In the genomic region with DNA sequence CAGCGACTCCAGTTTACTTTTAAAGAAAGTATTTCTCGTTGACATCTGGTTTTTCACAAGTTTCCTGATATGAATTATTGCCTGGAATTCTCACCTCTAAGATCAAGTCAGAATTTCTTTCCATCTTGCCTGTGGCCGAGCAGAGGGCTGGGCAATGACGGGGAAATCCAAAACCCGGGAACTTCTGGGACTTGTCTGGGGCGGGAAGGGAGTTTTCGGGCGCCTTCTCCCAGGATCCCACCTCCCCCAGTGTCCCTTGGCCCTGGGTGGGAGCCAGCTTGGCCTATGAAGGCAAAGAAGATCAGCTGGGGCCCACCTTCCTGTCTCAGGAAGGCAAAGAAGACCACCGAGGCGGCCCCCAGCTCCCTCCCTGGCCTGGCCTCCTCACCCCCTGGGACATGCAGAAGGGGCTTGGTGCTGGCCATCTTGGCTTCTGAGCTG, we compare ENCODE assay signal across 2 cellular contexts.
TF ChIP-seq lines count a peak whose summit lies in the region.

No MANE protein-coding gene starts in this region.

TF ChIP-seq in SK-N-SH, 30 proteins besides CTCF, POLR2A, EP300 and RAD21 (continued from another document):
- TF ChIP-seq, protein P1, sequence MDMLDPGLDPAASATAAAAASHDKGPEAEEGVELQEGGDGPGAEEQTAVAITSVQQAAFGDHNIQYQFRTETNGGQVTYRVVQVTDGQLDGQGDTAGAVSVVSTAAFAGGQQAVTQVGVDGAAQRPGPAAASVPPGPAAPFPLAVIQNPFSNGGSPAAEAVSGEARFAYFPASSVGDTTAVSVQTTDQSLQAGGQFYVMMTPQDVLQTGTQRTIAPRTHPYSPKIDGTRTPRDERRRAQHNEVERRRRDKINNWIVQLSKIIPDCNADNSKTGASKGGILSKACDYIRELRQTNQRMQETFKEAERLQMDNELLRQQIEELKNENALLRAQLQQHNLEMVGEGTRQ (IDR thresholded peaks at IDR 0.05; ENCODE audit: borderline replicate concordance, low read depth, low read length) = no peak
- no peak for TF ChIP-seq ZBTB33 (IDR thresholded peaks at IDR 0.05; ENCODE audit: borderline replicate concordance, low read depth)
- TF ChIP-seq FOXJ3 (CRISPR knock-in tag; IDR thresholded peaks at IDR 0.05) = no peak
- no peak for TF ChIP-seq RFX5 (IDR thresholded peaks at IDR 0.05; ENCODE audit: low read length)
- TF ChIP-seq, protein P2, sequence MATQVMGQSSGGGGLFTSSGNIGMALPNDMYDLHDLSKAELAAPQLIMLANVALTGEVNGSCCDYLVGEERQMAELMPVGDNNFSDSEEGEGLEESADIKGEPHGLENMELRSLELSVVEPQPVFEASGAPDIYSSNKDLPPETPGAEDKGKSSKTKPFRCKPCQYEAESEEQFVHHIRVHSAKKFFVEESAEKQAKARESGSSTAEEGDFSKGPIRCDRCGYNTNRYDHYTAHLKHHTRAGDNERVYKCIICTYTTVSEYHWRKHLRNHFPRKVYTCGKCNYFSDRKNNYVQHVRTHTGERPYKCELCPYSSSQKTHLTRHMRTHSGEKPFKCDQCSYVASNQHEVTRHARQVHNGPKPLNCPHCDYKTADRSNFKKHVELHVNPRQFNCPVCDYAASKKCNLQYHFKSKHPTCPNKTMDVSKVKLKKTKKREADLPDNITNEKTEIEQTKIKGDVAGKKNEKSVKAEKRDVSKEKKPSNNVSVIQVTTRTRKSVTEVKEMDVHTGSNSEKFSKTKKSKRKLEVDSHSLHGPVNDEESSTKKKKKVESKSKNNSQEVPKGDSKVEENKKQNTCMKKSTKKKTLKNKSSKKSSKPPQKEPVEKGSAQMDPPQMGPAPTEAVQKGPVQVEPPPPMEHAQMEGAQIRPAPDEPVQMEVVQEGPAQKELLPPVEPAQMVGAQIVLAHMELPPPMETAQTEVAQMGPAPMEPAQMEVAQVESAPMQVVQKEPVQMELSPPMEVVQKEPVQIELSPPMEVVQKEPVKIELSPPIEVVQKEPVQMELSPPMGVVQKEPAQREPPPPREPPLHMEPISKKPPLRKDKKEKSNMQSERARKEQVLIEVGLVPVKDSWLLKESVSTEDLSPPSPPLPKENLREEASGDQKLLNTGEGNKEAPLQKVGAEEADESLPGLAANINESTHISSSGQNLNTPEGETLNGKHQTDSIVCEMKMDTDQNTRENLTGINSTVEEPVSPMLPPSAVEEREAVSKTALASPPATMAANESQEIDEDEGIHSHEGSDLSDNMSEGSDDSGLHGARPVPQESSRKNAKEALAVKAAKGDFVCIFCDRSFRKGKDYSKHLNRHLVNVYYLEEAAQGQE (IDR thresholded peaks at IDR 0.05; ENCODE audit: low read depth, low read length) = no peak
- TF ChIP-seq TCF12 (IDR thresholded peaks at IDR 0.05) = no peak
- no peak for TF ChIP-seq MAX (IDR thresholded peaks at IDR 0.05; ENCODE audit: low read depth)
- TF ChIP-seq GATA2 (CRISPR knock-in tag; IDR thresholded peaks at IDR 0.05) = no peak
- no peak for TF ChIP-seq USF1 (IDR thresholded peaks at IDR 0.05; ENCODE audit: borderline replicate concordance, low read depth)
- TF ChIP-seq MXI1 (IDR thresholded peaks at IDR 0.05; ENCODE audit: low read depth, low read length) = no peak
- no peak for TF ChIP-seq RCOR1 (IDR thresholded peaks at IDR 0.05; ENCODE audit: low read length)
- no peak for TF ChIP-seq SIN3A (IDR thresholded peaks at IDR 0.05; ENCODE audit: borderline replicate concordance, low read depth, low read length)

TF ChIP-seq in SK-N-SH treated with all-trans-retinoic acid at 6 μM for 48 hours, 23 proteins besides CTCF, POLR2A, EP300 and RAD21 (continued from another document):
- TF ChIP-seq TSHZ2 (CRISPR knock-in tag; IDR thresholded peaks at IDR 0.05) (no peak), GLIS3 (CRISPR knock-in tag; IDR thresholded peaks at IDR 0.05) (no peak), ZNF565 (CRISPR knock-in tag; conservative IDR thresholded peaks at IDR 0.05; ENCODE audit: low read depth) (no peak), ZNF8 (CRISPR knock-in tag; IDR thresholded peaks at IDR 0.05) (no peak), ZFP30 (CRISPR knock-in tag; IDR thresholded peaks at IDR 0.05) (no peak), SNAI2 (CRISPR knock-in tag; IDR thresholded peaks at IDR 0.05) (no peak), CSDC2 (CRISPR knock-in tag; IDR thresholded peaks at IDR 0.05) (no peak), ISL1 (CRISPR knock-in tag; IDR thresholded peaks at IDR 0.05) (no peak)
- TF ChIP-seq, protein P3, sequence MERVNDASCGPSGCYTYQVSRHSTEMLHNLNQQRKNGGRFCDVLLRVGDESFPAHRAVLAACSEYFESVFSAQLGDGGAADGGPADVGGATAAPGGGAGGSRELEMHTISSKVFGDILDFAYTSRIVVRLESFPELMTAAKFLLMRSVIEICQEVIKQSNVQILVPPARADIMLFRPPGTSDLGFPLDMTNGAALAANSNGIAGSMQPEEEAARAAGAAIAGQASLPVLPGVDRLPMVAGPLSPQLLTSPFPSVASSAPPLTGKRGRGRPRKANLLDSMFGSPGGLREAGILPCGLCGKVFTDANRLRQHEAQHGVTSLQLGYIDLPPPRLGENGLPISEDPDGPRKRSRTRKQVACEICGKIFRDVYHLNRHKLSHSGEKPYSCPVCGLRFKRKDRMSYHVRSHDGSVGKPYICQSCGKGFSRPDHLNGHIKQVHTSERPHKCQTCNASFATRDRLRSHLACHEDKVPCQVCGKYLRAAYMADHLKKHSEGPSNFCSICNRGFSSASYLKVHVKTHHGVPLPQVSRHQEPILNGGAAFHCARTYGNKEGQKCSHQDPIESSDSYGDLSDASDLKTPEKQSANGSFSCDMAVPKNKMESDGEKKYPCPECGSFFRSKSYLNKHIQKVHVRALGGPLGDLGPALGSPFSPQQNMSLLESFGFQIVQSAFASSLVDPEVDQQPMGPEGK (CRISPR knock-in tag; IDR thresholded peaks at IDR 0.05; ENCODE audit: borderline replicate concordance) = no peak
